19 cellular contexts compared by ENCODE assay signal in the genomic region with DNA sequence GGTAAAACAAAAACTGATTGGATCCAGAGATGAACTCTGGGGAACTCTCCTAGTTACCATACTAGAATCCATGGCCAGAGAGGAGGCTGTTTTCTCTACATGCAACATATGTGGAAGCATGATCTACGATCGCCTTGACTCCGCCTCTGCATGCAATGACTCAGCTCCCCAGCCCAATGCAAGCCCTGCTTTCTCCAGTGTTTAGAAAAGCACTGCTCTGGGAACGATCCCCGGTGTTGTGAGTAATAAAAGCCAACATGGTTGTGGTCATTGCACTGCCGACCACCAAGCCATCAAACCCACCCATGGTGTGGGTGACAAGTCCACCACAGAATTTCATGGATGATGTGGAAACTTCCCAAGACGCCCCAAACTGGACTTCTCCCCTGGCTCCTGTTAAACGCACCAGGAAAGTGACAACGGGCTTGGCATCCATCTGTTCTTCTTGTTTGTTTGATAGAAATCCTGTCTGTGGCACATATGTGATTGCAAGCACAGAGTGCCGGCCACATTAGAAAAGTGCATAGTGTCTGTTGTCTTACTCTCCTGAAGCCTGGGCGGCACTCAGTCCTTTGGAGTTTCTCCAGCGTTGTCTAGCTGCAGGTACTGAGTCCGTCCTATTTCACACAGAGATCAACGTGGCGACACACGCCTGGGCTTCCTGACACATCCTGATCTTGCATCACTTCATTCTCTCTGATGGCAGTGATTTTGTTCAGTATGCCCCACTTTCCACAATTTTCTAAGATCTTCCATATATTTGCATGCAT. TPM values are rescaled to one million over a fixed set of nuclear protein-coding genes. Genes with fewer than 3 reads are reported as not detected.
DNase-seq lines count a peak whose midpoint lies in the region; ATAC-seq and TF ChIP-seq lines count a peak whose summit lies in the region.
"Had no signal": no experiment of that assay in that cellular context is flagged by ENCODE, and none has a peak within 500 bp of the region (broad histone marks: within the 10 kb centered on the region; RNA-seq: fewer than 3 reads in every experiment).

No MANE protein-coding gene starts in this region.

- H3K4me1 ChIP-seq in endodermal cell (ENCODE audit: control insufficient read depth, insufficient read depth, low read length) (no peaks in the 10 kb centered on the region), sigmoid colon (peaks cover 0 to 16% (median 5%) of the 10 kb centered on the region in 4 donors), left lung (no peaks in the 10 kb centered on the region)

- DNase-seq in NCI-H2171 treated with DMSO at 0.1 percent for 48 hours (lab: John Stamatoyannopoulos, UW): peak; percentile 4
- no peak for DNase-seq in NCI-H2171 (lab: John Stamatoyannopoulos, UW)
- peak; percentile 16 for DNase-seq in NCI-H1694 (lab: John Stamatoyannopoulos, UW)
- DNase-seq in endodermal cell: peak; percentile 22
- DNase-seq in sigmoid colon: peak; percentile 28
- DNase-seq in activated effector memory CD4-positive, alpha-beta T cell treated with Interleukin-2 at 50 U/mL for 16 hours: no peak
- DNase-seq in left lung: no peak
- DNase-seq: 8988T; Calu3; CD4-positive, alpha-beta memory T cell; DMS53; GOT3; NCI-H446 treated with DMSO at 0.1 percent for 48 hours; OCI-M1; SHP77 treated with DMSO at 0.1 percent for 48 hours had no signal

- H3K27ac Mint-ChIP-seq in endodermal cell: no peak overlapping the region
- H3K27ac Mint-ChIP-seq: CD4-positive, alpha-beta memory T cell had no signal

- H3K36me3 Mint-ChIP-seq in endodermal cell (ENCODE audit: low read depth): no peaks in the 10 kb centered on the region
- H3K36me3 Mint-ChIP-seq: CD4-positive, alpha-beta memory T cell had no signal

- WGBS in endodermal cell (ENCODE audit: insufficient coverage in 1 of 2, insufficient read length in 1 of 2), 2 experiments: 89 to 95% methylated on average over 12 to 16 of the region's 16 CpGs
- WGBS in sigmoid colon, 2 donors: 80 to 81% methylated on average over 16 of the region's 16 CpGs

- H3K9ac ChIP-seq in endodermal cell (ENCODE audit: extremely low read depth, low read length, poor library complexity, severe bottlenecking): no peak overlapping the region

- H3K4me3 ChIP-seq in endodermal cell (ENCODE audit: low read length) (no peak overlapping the region), sigmoid colon (no peak overlapping the region), left lung (no peak overlapping the region)

- peaks cover 6% of the 10 kb centered on the region for H3K4me1 Mint-ChIP-seq in endodermal cell

- no peaks in the 10 kb centered on the region for H3K9me3 Mint-ChIP-seq in endodermal cell

- H3K27me3 ChIP-seq in endodermal cell (ENCODE audit: control insufficient read depth, insufficient read depth, low read length, poor library complexity, severe bottlenecking): no peaks in the 10 kb centered on the region
- no peaks in the 10 kb centered on the region for H3K27me3 ChIP-seq in sigmoid colon
- H3K27me3 ChIP-seq in left lung: peaks cover 0 to 45% of the 10 kb centered on the region in 2 donors

- TF ChIP-seq POLR2A in sigmoid colon (IDR thresholded peaks at IDR 0.05): no peak

- H3K36me3 ChIP-seq in endodermal cell (ENCODE audit: control insufficient read depth, insufficient read depth, low read length) (no peaks in the 10 kb centered on the region), sigmoid colon (no peaks in the 10 kb centered on the region), left lung (no peaks in the 10 kb centered on the region)

- H3K9me3 ChIP-seq in endodermal cell (ENCODE audit: control insufficient read depth, low read length) (no peaks in the 10 kb centered on the region), sigmoid colon (no peaks in the 10 kb centered on the region), left lung (no peaks in the 10 kb centered on the region)

- ATAC-seq in HG03378 (IDR thresholded peaks at IDR 0.05; ENCODE audit: unreplicated experiment) (no peak), left lung (no peak)
- ATAC-seq: SK-N-SH treated with all-trans-retinoic acid at 6 μM for 48 hours had no signal

- H3K27me3 Mint-ChIP-seq in endodermal cell (ENCODE audit: insufficient read depth): peaks cover 11% of the 10 kb centered on the region

- intact Hi-C loops in sigmoid colon (cut with DNase I): no loop called here
- intact Hi-C loops in left lung (cut with DNase I): no loop called here

- no peak overlapping the region for H3K4me3 Mint-ChIP-seq in endodermal cell
- H3K4me3 Mint-ChIP-seq: CD4-positive, alpha-beta memory T cell had no signal

- TF ChIP-seq CTCF in endodermal cell (conservative IDR thresholded peaks at IDR 0.05) (no peak), sigmoid colon (IDR thresholded peaks at IDR 0.05) (no peak), left lung (IDR thresholded peaks at IDR 0.05) (no peak)

- no peak overlapping the region for H3K27ac ChIP-seq in endodermal cell (ENCODE audit: low read depth, low read length)
- no peak overlapping the region for H3K27ac ChIP-seq in sigmoid colon
- no peak overlapping the region for H3K27ac ChIP-seq in left lung

- no peak for TF ChIP-seq EP300 in sigmoid colon (IDR thresholded peaks at IDR 0.05)

RNA-seq across cellular contexts. Expression of gene VSTM2B, which starts 36.4 kb away (rescaled TPM):
- total RNA-seq in endodermal cell: under 1 TPM in 1 of 2 donors, not detected in 1; 0.18 TPM
- 1.0 TPM for polyA plus RNA-seq in endodermal cell (2013, experiment 1 of 2)
- 1.5 TPM for polyA plus RNA-seq in endodermal cell (2013, experiment 2 of 2)
- total RNA-seq in sigmoid colon: under 1 TPM in 1 of 4 donors, not detected in 3; 0.41 TPM
- not detected for polyA plus RNA-seq in sigmoid colon
- not detected for total RNA-seq in left lung
- total RNA-seq: Calu3; CD4-positive, alpha-beta memory T cell; RPMI7951 had no signal
- polyA plus RNA-seq: BJ; CD4-positive, alpha-beta memory T cell had no signal

Comparison
In these comparisons a context has a peak if more than half of its experiments do, and no peak if none do; other contexts are left out.
1. DNase-seq: peak in NCI-H2171 treated with DMSO at 0.1 percent for 48 hours (single experiment), NCI-H1694 (single experiment), endodermal cell (single experiment) and sigmoid colon (single experiment); none in NCI-H2171 (single experiment), activated effector memory CD4-positive, alpha-beta T cell treated with Interleukin-2 at 50 U/mL for 16 hours (single experiment) and left lung (0 of 2).